Comparison of ENCODE assay signal across 17 cellular contexts in genomic region chr9:131399972-131400371, GRCh38. TPM values are rescaled to one million over a fixed set of nuclear protein-coding genes. Genes with fewer than 3 reads are reported as not detected.
A peak's percentile ranks its signal among the peaks of the same experiment; 100 is the strongest.
DNase-seq lines count a peak whose midpoint lies in the region; ATAC-seq and TF ChIP-seq lines count a peak whose summit lies in the region.
"Had no signal": no experiment of that assay in that cellular context is flagged by ENCODE, and none has a peak within 500 bp of the region (broad histone marks: within the 10 kb centered on the region; RNA-seq: fewer than 3 reads in every experiment).

No MANE protein-coding gene starts in this region.

- no peaks in the 10 kb centered on the region for H3K9me3 ChIP-seq in A673 (ENCODE audit: low read depth, low read length, poor library complexity, severe bottlenecking)
- H3K9me3 ChIP-seq: heart left ventricle, spleen had no signal

- POLR2A ChIA-PET in activated CD4-positive, alpha-beta T cell treated with anti-CD3 and anti-CD28 coated beads, Interleukin-2, amount 10 ng/mL, durations not matched to agents 7 days and 5 days (lab: Charles Lee) = no interaction called here
- POLR2A ChIA-PET in activated CD8-positive, alpha-beta T cell treated with anti-CD3 and anti-CD28 coated beads for 36 hours (lab: Charles Lee) = interaction anchor here (1.3 to 4.4 kb wide), 4 partner anchors 7 to 27 kb away, joined by 4 to 59 read pairs (median 14); no protein-coding TSS in a partner anchor
- POLR2A ChIA-PET in A673 (lab: Charles Lee; ENCODE audit: low non-redundant PET) = interaction anchor here (0.6 kb wide), 1 partner anchor 282 kb away, joined by 3 read pairs; no protein-coding TSS in a partner anchor

- intact Hi-C loops in activated CD8-positive, alpha-beta T cell treated with anti-CD3 and anti-CD28 coated beads for 36 hours (cut with micrococcal nuclease) = no loop called here
- intact Hi-C loops in A673 (cut with micrococcal nuclease; ENCODE audit: unreplicated experiment) = no loop called here

- ATAC-seq in activated CD8-positive, alpha-beta T cell treated with anti-CD3 and anti-CD28 coated beads for 36 hours = no peak
- no peak for ATAC-seq in stimulated activated memory B cell treated with anti-CD40 and anti-IgM and Interleukin-4, amounts not matched to agents 10 μg/mL and 1 μg/mL and 100 μg/mL, for 72 hours
- ATAC-seq in HG03097 (IDR thresholded peaks at IDR 0.05; ENCODE audit: low FRiP score, unreplicated experiment) = no peak
- ATAC-seq: heart left ventricle had no signal

- no peak for DNase-seq in activated CD4-positive, alpha-beta T cell treated with anti-CD3 and anti-CD28 coated beads, Interleukin-2, amount 10 ng/mL, durations not matched to agents 7 days and 5 days
- no peak for DNase-seq in activated CD4-positive, alpha-beta T cell treated with anti-CD3 and anti-CD28 coated beads, Interleukin-2, amount 50 U/mL, for 48 hours
- DNase-seq in activated CD8-positive, alpha-beta T cell treated with anti-CD3 and anti-CD28 coated beads for 36 hours = no peak
- DNase-seq in glutamatergic neuron (no peak), iPS-NIHi7 (ENCODE audit: extremely low spot score) (no peak), A673 (ENCODE audit: low spot score) (no peak)
- DNase-seq: ACHN, brain microvascular endothelial cell, DMS53, heart left ventricle, NCI-H2029, NCI-H774, nucleus accumbens, SHP77 treated with DMSO at 0.1 percent for 48 hours, spleen had no signal

- no peaks in the 10 kb centered on the region for H3K9me3 Mint-ChIP-seq in activated CD4-positive, alpha-beta T cell treated with anti-CD3 and anti-CD28 coated beads, Interleukin-2, amount 10 ng/mL, durations not matched to agents 7 days and 5 days
- no peaks in the 10 kb centered on the region for H3K9me3 Mint-ChIP-seq in activated CD8-positive, alpha-beta T cell treated with anti-CD3 and anti-CD28 coated beads for 36 hours
- peaks cover 17% of the 10 kb centered on the region for H3K9me3 Mint-ChIP-seq in glutamatergic neuron (ENCODE audit: unreplicated experiment)
- no peaks in the 10 kb centered on the region for H3K9me3 Mint-ChIP-seq in stimulated activated memory B cell treated with anti-CD40 and anti-IgM and Interleukin-4, amounts not matched to agents 10 μg/mL and 1 μg/mL and 100 μg/mL, for 72 hours

- H3K36me3 ChIP-seq in A673 (ENCODE audit: insufficient read depth, low read length, poor library complexity, severe bottlenecking) = peaks cover 8% of the 10 kb centered on the region
- H3K36me3 ChIP-seq: heart left ventricle had no signal

- H3K4me3 Mint-ChIP-seq in activated CD4-positive, alpha-beta T cell treated with anti-CD3 and anti-CD28 coated beads, Interleukin-2, amount 10 ng/mL, durations not matched to agents 7 days and 5 days = peak overlapping the region; percentile 92
- peak overlapping the region; percentile 9 for H3K4me3 Mint-ChIP-seq in activated CD8-positive, alpha-beta T cell treated with anti-CD3 and anti-CD28 coated beads for 36 hours
- peak overlapping the region; percentile 1 for H3K4me3 Mint-ChIP-seq in glutamatergic neuron (ENCODE audit: unreplicated experiment)
- no peak overlapping the region for H3K4me3 Mint-ChIP-seq in stimulated activated memory B cell treated with anti-CD40 and anti-IgM and Interleukin-4, amounts not matched to agents 10 μg/mL and 1 μg/mL and 100 μg/mL, for 72 hours

- BruUV-seq in A673 (replicated peaks; lab: Mats Ljungman, UMichigan) = no TSS peak

- no peak for TF ChIP-seq CTCF in activated CD8-positive, alpha-beta T cell treated with anti-CD3 and anti-CD28 coated beads for 36 hours (IDR thresholded peaks at IDR 0.05)
- TF ChIP-seq CTCF in glutamatergic neuron (IDR thresholded peaks at IDR 0.05; ENCODE audit: partially characterized antibody, unreplicated experiment) (no peak), A673 (conservative IDR thresholded peaks at IDR 0.05; ENCODE audit: low read depth, low read length) (no peak)

- no peaks in the 10 kb centered on the region for H3K27me3 Mint-ChIP-seq in activated CD4-positive, alpha-beta T cell treated with anti-CD3 and anti-CD28 coated beads, Interleukin-2, amount 10 ng/mL, durations not matched to agents 7 days and 5 days
- no peaks in the 10 kb centered on the region for H3K27me3 Mint-ChIP-seq in activated CD8-positive, alpha-beta T cell treated with anti-CD3 and anti-CD28 coated beads for 36 hours
- peaks cover 10% of the 10 kb centered on the region for H3K27me3 Mint-ChIP-seq in glutamatergic neuron (ENCODE audit: unreplicated experiment)
- no peaks in the 10 kb centered on the region for H3K27me3 Mint-ChIP-seq in stimulated activated memory B cell treated with anti-CD40 and anti-IgM and Interleukin-4, amounts not matched to agents 10 μg/mL and 1 μg/mL and 100 μg/mL, for 72 hours

- H3K4me1 ChIP-seq in A673 (ENCODE audit: insufficient read depth, low read length, poor library complexity, severe bottlenecking) = peaks cover 46% of the 10 kb centered on the region

- no peak overlapping the region for H3K27ac ChIP-seq in A673 (ENCODE audit: low read depth, low read length, poor library complexity, severe bottlenecking)

- peak overlapping the region; percentile 84 for H3K27ac Mint-ChIP-seq in activated CD4-positive, alpha-beta T cell treated with anti-CD3 and anti-CD28 coated beads, Interleukin-2, amount 10 ng/mL, durations not matched to agents 7 days and 5 days
- H3K27ac Mint-ChIP-seq in activated CD8-positive, alpha-beta T cell treated with anti-CD3 and anti-CD28 coated beads for 36 hours = peak overlapping the region; percentile 39
- peak overlapping the region; percentile 9 for H3K27ac Mint-ChIP-seq in glutamatergic neuron (ENCODE audit: unreplicated experiment)
- peak overlapping the region; percentile 66 for H3K27ac Mint-ChIP-seq in stimulated activated memory B cell treated with anti-CD40 and anti-IgM and Interleukin-4, amounts not matched to agents 10 μg/mL and 1 μg/mL and 100 μg/mL, for 72 hours

- no peak overlapping the region for H3K4me3 ChIP-seq in A673 (ENCODE audit: low read depth, low read length, poor library complexity, severe bottlenecking)
- H3K4me3 ChIP-seq: heart left ventricle, spleen had no signal

- peaks cover 86% of the 10 kb centered on the region for H3K4me1 Mint-ChIP-seq in activated CD4-positive, alpha-beta T cell treated with anti-CD3 and anti-CD28 coated beads, Interleukin-2, amount 10 ng/mL, durations not matched to agents 7 days and 5 days
- peaks cover 83% of the 10 kb centered on the region for H3K4me1 Mint-ChIP-seq in activated CD8-positive, alpha-beta T cell treated with anti-CD3 and anti-CD28 coated beads for 36 hours (ENCODE audit: low read depth)
- H3K4me1 Mint-ChIP-seq in glutamatergic neuron (ENCODE audit: low read depth, unreplicated experiment) = peaks cover 54% of the 10 kb centered on the region
- H3K4me1 Mint-ChIP-seq in stimulated activated memory B cell treated with anti-CD40 and anti-IgM and Interleukin-4, amounts not matched to agents 10 μg/mL and 1 μg/mL and 100 μg/mL, for 72 hours = peaks cover 79% of the 10 kb centered on the region

- H3K27me3 ChIP-seq in A673 (replicated peaks; ENCODE audit: insufficient read depth, low read depth, low read length, poor library complexity) = no peaks in the 10 kb centered on the region
- H3K27me3 ChIP-seq: brain microvascular endothelial cell, heart left ventricle, spleen had no signal

- CTCF ChIA-PET in activated CD4-positive, alpha-beta T cell treated with anti-CD3 and anti-CD28 coated beads, Interleukin-2, amount 10 ng/mL, durations not matched to agents 7 days and 5 days (lab: Charles Lee) = interaction anchor here (2.2 kb wide), 1 partner anchor 7 kb away, joined by 12 read pairs; no protein-coding TSS in a partner anchor
- CTCF ChIA-PET in activated CD8-positive, alpha-beta T cell treated with anti-CD3 and anti-CD28 coated beads for 36 hours (lab: Charles Lee) = interaction anchor here (1.0 to 1.4 kb wide), 2 partner anchors 33 to 77 kb away, joined by 3 to 4 read pairs; no protein-coding TSS in a partner anchor
- CTCF ChIA-PET in A673 (lab: Charles Lee) = no interaction called here

- H3K36me3 Mint-ChIP-seq in activated CD4-positive, alpha-beta T cell treated with anti-CD3 and anti-CD28 coated beads, Interleukin-2, amount 10 ng/mL, durations not matched to agents 7 days and 5 days (ENCODE audit: low read depth) = peaks cover 65% of the 10 kb centered on the region
- H3K36me3 Mint-ChIP-seq in activated CD8-positive, alpha-beta T cell treated with anti-CD3 and anti-CD28 coated beads for 36 hours (ENCODE audit: low read depth) = peaks cover 42% of the 10 kb centered on the region
- no peaks in the 10 kb centered on the region for H3K36me3 Mint-ChIP-seq in glutamatergic neuron (ENCODE audit: unreplicated experiment)
- H3K36me3 Mint-ChIP-seq in stimulated activated memory B cell treated with anti-CD40 and anti-IgM and Interleukin-4, amounts not matched to agents 10 μg/mL and 1 μg/mL and 100 μg/mL, for 72 hours = peaks cover 24% of the 10 kb centered on the region

RNA-seq across cellular contexts. Expression of gene PRRC2B, which starts 6.1 kb away (rescaled TPM):
- 100 to 1,000 TPM; 281 to 303 TPM for total RNA-seq in activated CD4-positive, alpha-beta T cell treated with anti-CD3 and anti-CD28 coated beads, Interleukin-2, amount 10 ng/mL, durations not matched to agents 7 days and 5 days
- 100 to 1,000 TPM; 134 to 141 TPM for total RNA-seq in activated CD8-positive, alpha-beta T cell treated with anti-CD3 and anti-CD28 coated beads for 36 hours
- 489 TPM for total RNA-seq in glutamatergic neuron (ENCODE audit: unreplicated experiment)
- 317 and 318 TPM in 2 replicates for total RNA-seq in A673 (2021)

Comparison
In these comparisons a context has a peak if more than half of its experiments do, and no peak if none do; other contexts are left out.
1. H3K27ac Mint-ChIP-seq: peak in every context shown above with its lines; median percentile 84 in activated CD4-positive, alpha-beta T cell treated with anti-CD3 and anti-CD28 coated beads, Interleukin-2, amount 10 ng/mL, durations not matched to agents 7 days and 5 days; 66 in stimulated activated memory B cell treated with anti-CD40 and anti-IgM and Interleukin-4, amounts not matched to agents 10 μg/mL and 1 μg/mL and 100 μg/mL, for 72 hours; 39 in activated CD8-positive, alpha-beta T cell treated with anti-CD3 and anti-CD28 coated beads for 36 hours; 9 in glutamatergic neuron.